Comparison of ENCODE assay signal across 20 cellular contexts in the genomic region with DNA sequence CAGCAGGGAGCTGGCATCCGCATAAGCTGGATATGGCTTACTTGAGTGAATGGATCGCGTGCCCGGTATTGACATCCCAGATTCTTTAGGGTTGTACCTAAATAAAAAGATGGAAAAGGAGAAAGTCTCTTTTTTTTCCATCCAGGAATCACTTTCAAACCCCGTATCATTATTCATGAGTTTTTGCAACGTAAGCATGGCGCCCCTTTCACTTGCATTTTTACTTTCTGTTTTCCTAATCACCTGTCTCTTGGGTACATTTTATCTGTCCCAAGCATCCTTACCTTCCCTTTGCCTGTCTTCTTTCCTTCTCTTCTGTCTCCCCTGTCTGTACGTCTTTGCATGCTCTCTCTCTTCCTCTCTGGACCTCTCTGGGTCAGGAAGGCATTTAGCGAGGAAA.
DNase-seq lines count a peak whose midpoint lies in the region; ATAC-seq and TF ChIP-seq lines count a peak whose summit lies in the region.
"Had no signal": no experiment of that assay in that cellular context is flagged by ENCODE, and none has a peak within 500 bp of the region (broad histone marks: within the 10 kb centered on the region; RNA-seq: fewer than 3 reads in every experiment).

No MANE protein-coding gene starts in this region.

- WGBS in transverse colon (ENCODE audit: low coverage in 1 of 2), 2 donors: 78 to 81% methylated on average over 9 of the region's 9 CpGs

- no peaks in the 10 kb centered on the region for H3K9me3 Mint-ChIP-seq in osteocyte (ENCODE audit: unreplicated experiment)
- H3K9me3 Mint-ChIP-seq in activated CD4-positive, alpha-beta memory T cell treated with anti-CD3 and anti-CD28 coated beads, Interleukin-2, amount 10 ng/mL, durations not matched to agents 7 days and 5 days: no peaks in the 10 kb centered on the region
- H3K9me3 Mint-ChIP-seq: H9 had no signal

- peaks cover 4% of the 10 kb centered on the region for H3K4me1 ChIP-seq in foreskin keratinocyte
- H3K4me1 ChIP-seq in transverse colon: peaks cover 0 to 5% (median 2%) of the 10 kb centered on the region in 4 donors
- H3K4me1 ChIP-seq: BE2C, Peyer's patch, SJSA1 had no signal

- CTCF ChIA-PET in RWPE1 (lab: Yijun Ruan, JAX): no interaction called here
- CTCF ChIA-PET in activated CD4-positive, alpha-beta memory T cell treated with anti-CD3 and anti-CD28 coated beads, Interleukin-2, amount 10 ng/mL, durations not matched to agents 7 days and 5 days (lab: Charles Lee): interaction anchor here (0.8 kb wide), 1 partner anchor 14 kb away, joined by 3 read pairs; no protein-coding TSS in a partner anchor

- H3K36me3 Mint-ChIP-seq in osteocyte (ENCODE audit: unreplicated experiment): no peaks in the 10 kb centered on the region
- H3K36me3 Mint-ChIP-seq in activated CD4-positive, alpha-beta memory T cell treated with anti-CD3 and anti-CD28 coated beads, Interleukin-2, amount 10 ng/mL, durations not matched to agents 7 days and 5 days (ENCODE audit: low read depth): no peaks in the 10 kb centered on the region

- no peaks in the 10 kb centered on the region for H3K27me3 ChIP-seq in foreskin keratinocyte
- H3K27me3 ChIP-seq in transverse colon: no peaks in the 10 kb centered on the region
- H3K27me3 ChIP-seq: BE2C, Peyer's patch, SJSA1 had no signal

- no peak for TF ChIP-seq POLR2A in transverse colon (IDR thresholded peaks at IDR 0.05)

- in situ Hi-C loops in transverse colon (cut with MboI; ENCODE audit: low pct_ligation_motif_present in 1 of 4, low pct_unique_long_range_greater_than_20kb in 1 of 4, low sequenced_read_pairs in 3 of 4): no loop called here

- no peak overlapping the region for H3K4me3 Mint-ChIP-seq in osteocyte (ENCODE audit: unreplicated experiment)
- no peak overlapping the region for H3K4me3 Mint-ChIP-seq in activated CD4-positive, alpha-beta memory T cell treated with anti-CD3 and anti-CD28 coated beads, Interleukin-2, amount 10 ng/mL, durations not matched to agents 7 days and 5 days
- H3K4me3 Mint-ChIP-seq: H9 had no signal

- no peaks in the 10 kb centered on the region for H3K9me3 ChIP-seq in transverse colon
- H3K9me3 ChIP-seq: BE2C, Peyer's patch, SJSA1 had no signal

- POLR2A ChIA-PET in RWPE1 (lab: Yijun Ruan, JAX; ENCODE audit: low non-redundant PET): no interaction called here
- POLR2A ChIA-PET in activated CD4-positive, alpha-beta memory T cell treated with anti-CD3 and anti-CD28 coated beads, Interleukin-2, amount 10 ng/mL, durations not matched to agents 7 days and 5 days (lab: Charles Lee): no interaction called here

- DNase-seq in RWPE1 (ENCODE audit: low spot score) (no peak), foreskin keratinocyte (no peak), osteocyte (ENCODE audit: extremely low spot score, unreplicated experiment) (no peak), transverse colon (no peak)
- no peak for DNase-seq in activated CD4-positive, alpha-beta memory T cell treated with anti-CD3 and anti-CD28 coated beads, Interleukin-2, amount 10 ng/mL, durations not matched to agents 7 days and 5 days
- DNase-seq in activated naive CD4-positive, alpha-beta T cell treated with anti-CD3 and anti-CD28 coated beads, Interleukin-2, amount 50 U/mL, for 16 hours: no peak
- DNase-seq: BE2C; DMS53; GDM1; H9; NCI-H1105 treated with DMSO at 0.1 percent for 48 hours; NCI-H2029 treated with DMSO at 0.1 percent for 48 hours; NCI-H226; NCI-H524; NCI-H774; NK-92 treated with Interleukin-12 subunit alpha and Interleukin-12 subunit beta, amount 100 ng/mL, for 24 hours; Peyer's patch had no signal

- H3K27me3 Mint-ChIP-seq in osteocyte (ENCODE audit: unreplicated experiment): no peaks in the 10 kb centered on the region
- H3K27me3 Mint-ChIP-seq in activated CD4-positive, alpha-beta memory T cell treated with anti-CD3 and anti-CD28 coated beads, Interleukin-2, amount 10 ng/mL, durations not matched to agents 7 days and 5 days: peaks cover 5% of the 10 kb centered on the region

- H3K27ac Mint-ChIP-seq in osteocyte (ENCODE audit: unreplicated experiment): peak overlapping the region; percentile 83
- H3K27ac Mint-ChIP-seq in activated CD4-positive, alpha-beta memory T cell treated with anti-CD3 and anti-CD28 coated beads, Interleukin-2, amount 10 ng/mL, durations not matched to agents 7 days and 5 days: no peak overlapping the region
- H3K27ac Mint-ChIP-seq: H9 had no signal

- TF ChIP-seq EP300 in transverse colon (IDR thresholded peaks at IDR 0.05; ENCODE audit: low read depth): no peak

- H3K36me3 ChIP-seq in transverse colon: no peaks in the 10 kb centered on the region
- H3K36me3 ChIP-seq: BE2C, Peyer's patch, SJSA1 had no signal

- H3K4me1 Mint-ChIP-seq in osteocyte (ENCODE audit: unreplicated experiment): peaks cover 79% of the 10 kb centered on the region
- H3K4me1 Mint-ChIP-seq in activated CD4-positive, alpha-beta memory T cell treated with anti-CD3 and anti-CD28 coated beads, Interleukin-2, amount 10 ng/mL, durations not matched to agents 7 days and 5 days: no peaks in the 10 kb centered on the region
- H3K4me1 Mint-ChIP-seq: H9 had no signal

- TF ChIP-seq CTCF in RWPE1 (conservative IDR thresholded peaks at IDR 0.05; ENCODE audit: low read depth) (no peak), foreskin keratinocyte (conservative IDR thresholded peaks at IDR 0.05) (no peak), osteocyte (IDR thresholded peaks at IDR 0.05) (no peak), transverse colon (IDR thresholded peaks at IDR 0.05) (no peak)

- H3K4me3 ChIP-seq in transverse colon: no peak overlapping the region
- H3K4me3 ChIP-seq: Peyer's patch, SJSA1 had no signal

- peak overlapping the region; percentile 41 for H3K27ac ChIP-seq in RWPE1
- no peak overlapping the region for H3K27ac ChIP-seq in foreskin keratinocyte
- peak overlapping the region in 3 of 4 donors; percentile 8 to 63 (median 43) for H3K27ac ChIP-seq in transverse colon
- H3K27ac ChIP-seq: KMS-11, Peyer's patch, SJSA1 had no signal

- ATAC-seq in foreskin keratinocyte: peak; percentile 9
- no peak for ATAC-seq in HG02642 (IDR thresholded peaks at IDR 0.05; ENCODE audit: poor library complexity, unreplicated experiment)

- intact Hi-C loops in transverse colon (cut with DNase I; ENCODE audit: low total_unique reads): no loop called here
